ENCODE assay signal across 30 cellular contexts in the genomic region with DNA sequence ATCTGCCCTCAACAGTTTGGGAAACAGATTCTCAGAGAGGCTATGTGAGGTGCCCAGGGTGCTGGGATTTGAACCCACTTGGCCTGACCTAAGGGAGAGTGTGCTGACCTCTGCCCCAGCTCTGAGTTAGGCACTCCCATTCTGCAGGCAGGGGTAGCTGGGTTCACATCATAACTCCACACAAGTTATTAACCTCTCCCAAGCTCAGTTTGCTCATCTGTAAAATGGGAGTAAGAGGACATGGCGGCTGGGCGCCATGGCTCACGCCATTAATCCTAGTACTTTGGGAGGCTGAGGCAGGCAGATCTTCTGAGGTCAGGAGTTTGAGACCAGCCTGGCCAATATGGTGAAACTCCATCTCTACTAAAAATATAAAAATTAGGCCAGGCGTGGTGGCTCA.
"Had no signal": no experiment of that assay in that cellular context is flagged by ENCODE, and none has a peak within 500 bp of the region (broad histone marks: within the 10 kb centered on the region; RNA-seq: fewer than 3 reads in every experiment).

No MANE protein-coding gene starts in this region.

- H3K27me3 Mint-ChIP-seq: naive thymus-derived CD4-positive, alpha-beta T cell; progenitor cell of endocrine pancreas; stimulated activated memory B cell treated with anti-CD40 and anti-IgM and Interleukin-4, amounts not matched to agents 10 μg/mL and 1 μg/mL and 100 μg/mL, for 72 hours; stimulated activated naive CD8-positive, alpha-beta T cell treated with anti-CD3 and anti-CD28 coated beads, Interleukin-15, amount 100 ng/mL, for 72 hours; type B pancreatic cell had no signal

- H3K4me2 ChIP-seq: smooth muscle cell had no signal

- H3K36me3 ChIP-seq: ovary, spleen, suprapubic skin, tibial artery, transverse colon, vagina had no signal

- ATAC-seq: naive thymus-derived CD4-positive, alpha-beta T cell; natural killer cell; right cardiac atrium; sciatic nerve; stimulated activated memory B cell treated with anti-CD40 and anti-IgM and Interleukin-4, amounts not matched to agents 10 μg/mL and 1 μg/mL and 100 μg/mL, for 72 hours; stimulated activated naive CD8-positive, alpha-beta T cell treated with anti-CD3 and anti-CD28 coated beads, Interleukin-15, amount 100 ng/mL, for 72 hours; stimulated activated naive CD8-positive, alpha-beta T cell treated with anti-CD3 and anti-CD28 coated beads, Interleukin-15, Interleukin-2, amounts not matched to agents 100 U/mL and 50 U/mL, for 24 hours had no signal

- H3K27me3 ChIP-seq: ovary, spleen, suprapubic skin, testis, tibial artery, transverse colon, vagina had no signal

- H3K27ac Mint-ChIP-seq: naive thymus-derived CD4-positive, alpha-beta T cell; natural killer cell; nephron progenitor cell; progenitor cell of endocrine pancreas; stimulated activated memory B cell treated with anti-CD40 and anti-IgM and Interleukin-4, amounts not matched to agents 10 μg/mL and 1 μg/mL and 100 μg/mL, for 72 hours; type B pancreatic cell had no signal

- H3K36me3 Mint-ChIP-seq: naive thymus-derived CD4-positive, alpha-beta T cell; natural killer cell; stimulated activated memory B cell treated with anti-CD40 and anti-IgM and Interleukin-4, amounts not matched to agents 10 μg/mL and 1 μg/mL and 100 μg/mL, for 72 hours; type B pancreatic cell had no signal

- H3K4me1 Mint-ChIP-seq: naive thymus-derived CD4-positive, alpha-beta T cell; natural killer cell; stimulated activated naive CD8-positive, alpha-beta T cell treated with anti-CD3 and anti-CD28 coated beads, Interleukin-15, amount 100 ng/mL, for 72 hours had no signal

- H3K27ac ChIP-seq: ovary, parathyroid adenoma, psoas muscle, skin epidermis, spleen, suprapubic skin, testis, tibial artery, transverse colon, vagina had no signal

- H2AFZ ChIP-seq: parathyroid adenoma had no signal

- H3K79me2 ChIP-seq: parathyroid adenoma had no signal

- H3K4me1 ChIP-seq: parathyroid adenoma, psoas muscle, spleen, suprapubic skin, tibial artery, vagina had no signal

- H3K4me3 ChIP-seq: ovary, psoas muscle, skin epidermis, smooth muscle cell, spleen, suprapubic skin, testis, tibial artery, transverse colon, vagina had no signal

- H3K9me3 ChIP-seq: ovary, psoas muscle, spleen, suprapubic skin, testis, tibial artery, transverse colon, vagina had no signal

- H3K9me3 Mint-ChIP-seq: naive thymus-derived CD4-positive, alpha-beta T cell; natural killer cell; nephron progenitor cell; neural crest cell; stimulated activated memory B cell treated with anti-CD40 and anti-IgM and Interleukin-4, amounts not matched to agents 10 μg/mL and 1 μg/mL and 100 μg/mL, for 72 hours; stimulated activated naive CD8-positive, alpha-beta T cell treated with anti-CD3 and anti-CD28 coated beads, Interleukin-15, amount 100 ng/mL, for 72 hours; type B pancreatic cell had no signal

- DNase-seq: naive thymus-derived CD4-positive, alpha-beta T cell; natural killer cell; nephron progenitor cell; occipital lobe; spleen; stimulated activated CD4-positive, alpha-beta T cell treated with anti-CD3 and anti-CD28 coated beads, Interleukin-12 subunit alpha, Interleukin-12 subunit beta, amount 100 ng/mL, for 4 hours; stimulated activated CD4-positive, alpha-beta T cell treated with anti-CD3 and anti-CD28 coated beads, Interleukin-1b, Interleukin-23, amount 100 ng/mL, for 48 hours; stimulated activated CD4-positive, alpha-beta T cell treated with anti-CD3 and anti-CD28 coated beads, Interleukin-4, amount 100 ng/mL, for 1 hour; stimulated activated CD4-positive, alpha-beta T cell treated with anti-CD3 and anti-CD28 coated beads, Interleukin-4, amount 100 ng/mL, for 4 hours; stimulated activated CD8-positive, alpha-beta memory T cell treated with anti-CD3 and anti-CD28 coated beads, Interleukin-4, amount 100 ng/mL, for 48 hours; stimulated activated naive CD4-positive, alpha-beta T cell; stimulated activated naive CD8-positive, alpha-beta T cell treated with anti-CD3 and anti-CD28 coated beads, Interleukin-15, amount 100 ng/mL, for 72 hours; stimulated activated naive CD8-positive, alpha-beta T cell treated with anti-CD3 and anti-CD28 coated beads, Interleukin-15, Interleukin-2, amounts not matched to agents 100 U/mL and 50 U/mL, for 24 hours; tibial artery; transverse colon had no signal

- FAIRE-seq: urothelium cell line had no signal

- H3K9ac ChIP-seq: parathyroid adenoma had no signal

- H3K4me3 Mint-ChIP-seq: naive thymus-derived CD4-positive, alpha-beta T cell; natural killer cell; nephron progenitor cell; neural crest cell; stimulated activated memory B cell treated with anti-CD40 and anti-IgM and Interleukin-4, amounts not matched to agents 10 μg/mL and 1 μg/mL and 100 μg/mL, for 72 hours; stimulated activated naive CD8-positive, alpha-beta T cell treated with anti-CD3 and anti-CD28 coated beads, Interleukin-15, amount 100 ng/mL, for 72 hours; type B pancreatic cell had no signal
